1 cellular context compared by ENCODE assay signal in the genomic region with DNA sequence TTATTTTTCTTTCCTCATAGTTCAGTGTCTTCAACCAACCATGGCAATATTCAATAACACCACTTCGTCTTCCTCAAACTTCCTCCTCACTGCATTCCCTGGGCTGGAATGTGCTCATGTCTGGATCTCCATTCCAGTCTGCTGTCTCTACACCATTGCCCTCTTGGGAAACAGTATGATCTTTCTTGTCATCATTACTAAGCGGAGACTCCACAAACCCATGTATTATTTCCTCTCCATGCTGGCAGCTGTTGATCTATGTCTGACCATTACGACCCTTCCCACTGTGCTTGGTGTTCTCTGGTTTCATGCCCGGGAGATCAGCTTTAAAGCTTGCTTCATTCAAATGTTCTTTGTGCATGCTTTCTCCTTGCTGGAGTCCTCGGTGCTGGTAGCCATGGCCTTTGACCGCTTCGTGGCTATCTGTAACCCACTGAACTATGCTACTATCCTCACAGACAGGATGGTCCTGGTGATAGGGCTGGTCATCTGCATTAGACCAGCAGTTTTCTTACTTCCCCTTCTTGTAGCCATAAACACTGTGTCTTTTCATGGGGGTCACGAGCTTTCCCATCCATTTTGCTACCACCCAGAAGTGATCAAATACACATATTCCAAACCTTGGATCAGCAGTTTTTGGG.
A peak's percentile ranks its signal among the peaks of the same experiment; 100 is the strongest.
TF ChIP-seq lines count a peak whose summit lies in the region.

TSS of gene OR51T1 (plus strand) at position 41 of the 641 bp plus-strand sequence. CDS start at position 41, 0 bp downstream.

TF ChIP-seq in IMR-90, 13 proteins besides CTCF, POLR2A, EP300 and RAD21:
- no peak for TF ChIP-seq MAFK (IDR thresholded peaks at IDR 0.05; ENCODE audit: low read depth, low read length)
- TF ChIP-seq CEBPB (IDR thresholded peaks at IDR 0.05; ENCODE audit: low read depth, low read length), result peak; percentile 35; the same call in 1 of the 2 replicates
- no peak for TF ChIP-seq RCOR1 (IDR thresholded peaks at IDR 0.05; ENCODE audit: insufficient replicate concordance, low read length)
- no peak for TF ChIP-seq BHLHE40 (IDR thresholded peaks at IDR 0.05; ENCODE audit: low read depth, low read length)
- no peak for TF ChIP-seq ELK1 (IDR thresholded peaks at IDR 0.05; ENCODE audit: borderline replicate concordance, low read depth, low read length)
- TF ChIP-seq CHD1 (IDR thresholded peaks at IDR 0.05; ENCODE audit: low read depth, low read length), result no peak
- no peak for TF ChIP-seq MAZ (IDR thresholded peaks at IDR 0.05; ENCODE audit: borderline replicate concordance, low read depth, low read length)
- TF ChIP-seq RFX5 (IDR thresholded peaks at IDR 0.05; ENCODE audit: low read depth, low read length), result no peak
- no peak for TF ChIP-seq FOS (IDR thresholded peaks at IDR 0.05; ENCODE audit: low read depth, low read length)
- no peak for TF ChIP-seq MXI1 (IDR thresholded peaks at IDR 0.05; ENCODE audit: borderline replicate concordance, low read depth, low read length)
- TF ChIP-seq, protein P1, sequence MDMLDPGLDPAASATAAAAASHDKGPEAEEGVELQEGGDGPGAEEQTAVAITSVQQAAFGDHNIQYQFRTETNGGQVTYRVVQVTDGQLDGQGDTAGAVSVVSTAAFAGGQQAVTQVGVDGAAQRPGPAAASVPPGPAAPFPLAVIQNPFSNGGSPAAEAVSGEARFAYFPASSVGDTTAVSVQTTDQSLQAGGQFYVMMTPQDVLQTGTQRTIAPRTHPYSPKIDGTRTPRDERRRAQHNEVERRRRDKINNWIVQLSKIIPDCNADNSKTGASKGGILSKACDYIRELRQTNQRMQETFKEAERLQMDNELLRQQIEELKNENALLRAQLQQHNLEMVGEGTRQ (IDR thresholded peaks at IDR 0.05; ENCODE audit: low read depth, low read length), result no peak
- TF ChIP-seq NFE2L2 (IDR thresholded peaks at IDR 0.05; ENCODE audit: low read depth, low read length), result peak; percentile 18; the same call in 1 of the 2 replicates
- TF ChIP-seq SMC3 (IDR thresholded peaks at IDR 0.05; ENCODE audit: low read depth, low read length), result no peak
